ENCODE assay signal across 10 cellular contexts in the genomic region with DNA sequence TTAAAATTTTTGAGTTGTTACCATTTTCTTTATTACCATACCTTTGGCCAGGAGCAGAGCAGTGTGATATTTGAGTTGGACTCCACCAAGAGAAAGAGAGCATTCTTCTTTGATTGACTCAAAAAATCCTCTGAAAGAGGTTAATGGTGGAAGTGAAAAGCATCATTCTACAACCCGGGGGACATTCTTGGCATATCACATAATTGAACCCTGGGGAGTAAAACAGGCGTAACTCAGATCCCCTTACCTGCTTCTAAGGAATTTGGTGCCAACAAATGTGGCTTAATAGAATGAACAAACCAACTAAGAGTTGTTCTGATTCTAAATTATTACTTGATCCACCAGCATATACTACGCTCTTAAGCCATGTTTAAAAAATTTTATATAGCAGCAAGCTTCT.
"Had no signal": no experiment of that assay in that cellular context is flagged by ENCODE, and none has a peak within 500 bp of the region (broad histone marks: within the 10 kb centered on the region; RNA-seq: fewer than 3 reads in every experiment).

No MANE protein-coding gene starts in this region.

- DNase-seq: GM23248, GOT3, H7, H9, HCEC 1CT, HFFc6 had no signal

- H3K27ac Mint-ChIP-seq: H9, HFFc6 had no signal

- H3K4me3 ChIP-seq: GM23248, HAP-1 had no signal

- H3K36me3 ChIP-seq: HAP-1 had no signal

- H3K27ac ChIP-seq: GM23248 had no signal

- H3K4me1 ChIP-seq: HAP-1 had no signal

- H3K9me3 ChIP-seq: HAP-1 had no signal

- ATAC-seq: HCT116 had no signal

- H2AFZ ChIP-seq: GM23248 had no signal

- FAIRE-seq: H1, H54 had no signal

- H3K9me3 Mint-ChIP-seq: H9 had no signal

- H3K9ac ChIP-seq: GM23248 had no signal

- H3K4me3 Mint-ChIP-seq: H9, HFFc6 had no signal
